In the genomic region with DNA sequence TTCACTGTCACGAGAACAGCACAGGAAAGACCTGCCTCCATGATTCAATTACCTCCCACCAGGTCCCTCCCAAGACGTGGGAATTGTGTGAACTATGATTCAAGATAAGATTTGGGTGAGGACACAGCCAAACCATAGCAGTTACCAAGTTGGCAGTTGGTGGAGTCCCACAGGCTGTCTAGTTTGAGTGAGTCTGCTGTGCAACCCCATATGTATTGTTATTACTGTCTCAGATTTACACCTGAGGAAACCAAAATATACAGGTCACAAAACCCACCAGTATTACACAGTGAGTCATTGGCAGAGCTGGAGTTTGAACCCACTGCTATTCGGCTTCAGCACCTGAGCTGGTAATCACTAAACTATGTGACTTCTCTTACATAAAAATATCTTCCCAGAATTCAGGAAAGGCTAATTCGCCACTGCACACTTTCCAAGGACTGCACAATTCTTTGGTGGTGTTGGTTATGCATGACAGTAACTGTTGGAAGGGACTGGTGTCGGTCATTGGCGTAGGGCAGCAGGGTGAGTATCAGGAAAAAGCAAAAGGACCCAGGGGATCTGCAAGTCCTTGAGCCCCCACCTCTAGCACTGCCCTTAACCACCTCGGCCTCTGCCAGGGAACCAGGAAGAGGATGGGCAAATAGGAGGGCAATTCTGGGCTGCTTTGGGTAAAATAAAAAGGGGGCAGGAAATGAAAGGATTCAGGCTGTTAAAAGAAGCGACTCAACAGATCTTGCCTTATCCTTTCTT, we compare ENCODE assay signal across 19 cellular contexts.
"Had no signal": no experiment of that assay in that cellular context is flagged by ENCODE, and none has a peak within 500 bp of the region (broad histone marks: within the 10 kb centered on the region; RNA-seq: fewer than 3 reads in every experiment).

No MANE protein-coding gene starts in this region.

- H3K4me1 ChIP-seq: colonic mucosa, prostate gland, thyroid gland had no signal

- H3K4me3 ChIP-seq: colonic mucosa, dorsolateral prefrontal cortex, ovary, prostate gland, SK-N-MC, thyroid gland had no signal

- H3K36me3 ChIP-seq: colonic mucosa, ovary, prostate gland, thyroid gland had no signal

- H3K27ac ChIP-seq: colonic mucosa, dorsolateral prefrontal cortex, ovary, prostate gland, SK-N-MC, thyroid gland had no signal

- H3K9me3 ChIP-seq: colonic mucosa, ovary, prostate gland, thyroid gland had no signal

- H3K27me3 ChIP-seq: colonic mucosa, ovary, thyroid gland had no signal

- ATAC-seq: activated CD8-positive, alpha-beta memory T cell treated with anti-CD3 and anti-CD28 coated beads, Interleukin-2, amount 10 ng/mL, durations not matched to agents 7 days and 5 days; activated CD8-positive, alpha-beta T cell treated with anti-CD3 and anti-CD28 coated beads for 36 hours; effector memory CD8-positive, alpha-beta T cell; left ventricle myocardium superior; naive thymus-derived CD4-positive, alpha-beta T cell; T-helper 17 cell had no signal

- DNase-seq: activated B cell treated with CpG ODN at 0.5 μM for 24 hours; activated CD4-positive, alpha-beta T cell treated with anti-CD3 and anti-CD28 coated beads for 48 hours; activated CD8-positive, alpha-beta memory T cell treated with anti-CD3 and anti-CD28 coated beads, Interleukin-2, amount 10 ng/mL, durations not matched to agents 7 days and 5 days; activated CD8-positive, alpha-beta T cell treated with anti-CD3 and anti-CD28 coated beads for 36 hours; activated gamma-delta T cell; activated T-cell treated with anti-CD3 and anti-CD28 coated beads for 4 hours; colonic mucosa; dorsolateral prefrontal cortex; effector memory CD8-positive, alpha-beta T cell; left ventricle myocardium superior; naive thymus-derived CD4-positive, alpha-beta T cell; ovary; stimulated activated CD4-positive, alpha-beta T cell treated with anti-CD3 and anti-CD28 coated beads, Interleukin-4, amount 100 ng/mL, for 1 hour; substantia nigra; SW 1271; T-helper 17 cell; thyroid gland had no signal
